Comparison of ENCODE assay signal across 23 cellular contexts in the genomic region with DNA sequence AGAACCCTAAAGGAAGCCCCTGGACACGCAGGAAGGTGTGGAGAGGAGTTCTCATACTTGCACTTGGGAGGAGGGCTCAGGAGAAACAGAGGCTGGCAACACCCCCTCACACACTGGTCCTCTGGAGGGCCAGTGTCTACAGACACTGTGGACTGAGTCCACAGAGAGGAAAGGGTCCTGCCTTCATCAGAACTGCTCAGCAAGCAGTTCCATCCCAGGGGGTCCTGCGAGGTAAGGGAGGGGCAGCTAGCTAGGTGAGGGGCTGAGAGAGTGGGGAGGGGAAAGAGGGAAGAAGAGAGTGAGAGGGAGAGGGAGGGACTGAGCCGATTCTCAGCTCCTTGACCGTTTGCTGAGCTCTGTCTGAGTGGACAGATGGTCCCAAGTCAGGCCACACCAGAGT. TPM values are rescaled to one million over a fixed set of nuclear protein-coding genes. Genes with fewer than 3 reads are reported as not detected.
A peak's percentile ranks its signal among the peaks of the same experiment; 100 is the strongest.
DNase-seq lines count a peak whose midpoint lies in the region; ATAC-seq, FAIRE-seq and TF ChIP-seq lines count a peak whose summit lies in the region.
"Had no signal": no experiment of that assay in that cellular context is flagged by ENCODE, and none has a peak within 500 bp of the region (broad histone marks: within the 10 kb centered on the region; RNA-seq: fewer than 3 reads in every experiment).

No MANE protein-coding gene starts in this region.

- no peak overlapping the region for H3K4ac ChIP-seq in mesendoderm (ENCODE audit: low read depth, low read length)

- FAIRE-seq in HTR-8/SVneo (lab: Jason Lieb, UNC) (peak; percentile 51), bronchial epithelial cell (lab: Jason Lieb, UNC) (peak; percentile 89)
- FAIRE-seq: A549, GM12891, GM18507, H54 had no signal

- H3K79me1 ChIP-seq in mesendoderm (ENCODE audit: low read length): no peaks in the 10 kb centered on the region

- H3K36me3 ChIP-seq in H7 (replicated peaks; ENCODE audit: control insufficient read depth, insufficient read depth, low read length): no peaks in the 10 kb centered on the region
- H3K36me3 ChIP-seq in bronchial epithelial cell (ENCODE audit: control insufficient read depth, insufficient read depth, low read length): no peaks in the 10 kb centered on the region
- no peaks in the 10 kb centered on the region for H3K36me3 ChIP-seq in mesendoderm (ENCODE audit: control insufficient read depth, insufficient read depth, low read length)

- DNase-seq in H7: peak; percentile 54
- no peak for DNase-seq in HTR-8/SVneo (ENCODE audit: insufficient read length, low spot score)
- DNase-seq in bronchial epithelial cell (ENCODE audit: low read depth): no peak
- DNase-seq in mesendoderm: no peak
- DNase-seq in HuH-7.5 (ENCODE audit: low spot score): no peak
- DNase-seq in activated naive CD4-positive, alpha-beta T cell treated with anti-CD3 and anti-CD28 coated beads, Interleukin-2, amount 50 U/mL, for 72 hours (ENCODE audit: low spot score in 2 of 2): no peak
- DNase-seq: 8988T; ACHN; AML-193; C1 segment of cervical spinal cord; Calu3; CD4-positive, alpha-beta memory T cell; COR-L47; DMS53; GF-D8; HCEC 1CT had no signal

- H4K5ac ChIP-seq in mesendoderm (ENCODE audit: low read length): no peak overlapping the region

- H3K27ac ChIP-seq in mesendoderm (ENCODE audit: low read depth, low read length): no peak overlapping the region
- H3K27ac ChIP-seq: A549 had no signal

- no peak overlapping the region for H3K23ac ChIP-seq in mesendoderm (ENCODE audit: low read length)

- no peak overlapping the region for H4K8ac ChIP-seq in mesendoderm (ENCODE audit: low read depth, low read length)

- no peak overlapping the region for H2BK5ac ChIP-seq in mesendoderm (ENCODE audit: low read length)

- H3K79me2 ChIP-seq in mesendoderm (ENCODE audit: control insufficient read depth, insufficient read depth, low read length): no peaks in the 10 kb centered on the region

- H3K4me1 ChIP-seq in mesendoderm (ENCODE audit: control insufficient read depth, low read depth, low read length): no peaks in the 10 kb centered on the region

- H3K27me3 ChIP-seq in H7 (ENCODE audit: control insufficient read depth, insufficient read depth, low read length): no peaks in the 10 kb centered on the region
- H3K27me3 ChIP-seq in bronchial epithelial cell (ENCODE audit: control insufficient read depth, insufficient read depth, low read length): no peaks in the 10 kb centered on the region
- no peaks in the 10 kb centered on the region for H3K27me3 ChIP-seq in mesendoderm (ENCODE audit: insufficient read depth, low read length, poor library complexity)

- ATAC-seq in activated naive CD4-positive, alpha-beta T cell treated with anti-CD3 and anti-CD28 coated beads, Interleukin-2, amount 50 U/mL, for 72 hours: no peak
- no peak for ATAC-seq in HG03342 (IDR thresholded peaks at IDR 0.05; ENCODE audit: unreplicated experiment)
- ATAC-seq: A549, GM23338 had no signal

- H3K9me3 Mint-ChIP-seq in activated naive CD4-positive, alpha-beta T cell treated with anti-CD3 and anti-CD28 coated beads, Interleukin-2, amount 50 U/mL, for 72 hours: no peaks in the 10 kb centered on the region
- H3K9me3 Mint-ChIP-seq: CD4-positive, alpha-beta memory T cell; GM23338 had no signal

- no peak overlapping the region for H2BK120ac ChIP-seq in mesendoderm (ENCODE audit: low read depth, low read length)

- no peak for TF ChIP-seq CTCF in bronchial epithelial cell (IDR thresholded peaks at IDR 0.05; ENCODE audit: insufficient read depth, low read length, severe bottlenecking)

- H3K18ac ChIP-seq in mesendoderm (ENCODE audit: low read length): no peak overlapping the region

- H3K56ac ChIP-seq in mesendoderm (ENCODE audit: low read length): peak overlapping the region; percentile 46

- no peak overlapping the region for H3K4me3 ChIP-seq in H7 (ENCODE audit: insufficient read depth, low read depth, low read length)
- no peak overlapping the region for H3K4me3 ChIP-seq in bronchial epithelial cell (ENCODE audit: low read depth, low read length)
- H3K4me3 ChIP-seq in mesendoderm (ENCODE audit: low read length): no peak overlapping the region
- H3K4me3 ChIP-seq: A549, GM23338 had no signal

- no peak overlapping the region for H2AK5ac ChIP-seq in mesendoderm (ENCODE audit: low read length)

- H3K36me3 Mint-ChIP-seq in activated naive CD4-positive, alpha-beta T cell treated with anti-CD3 and anti-CD28 coated beads, Interleukin-2, amount 50 U/mL, for 72 hours: no peaks in the 10 kb centered on the region
- H3K36me3 Mint-ChIP-seq: CD4-positive, alpha-beta memory T cell had no signal

- H2BK15ac ChIP-seq in mesendoderm (replicated peaks; ENCODE audit: low read depth): no peak overlapping the region

- WGBS in mesendoderm (ENCODE audit: extremely low coverage, insufficient coverage, low lambda C conversion rate): no CpG with 5 or more reads among the region's 4 CpGs

- no peak overlapping the region for H3K4me2 ChIP-seq in mesendoderm (ENCODE audit: low read length)
- H3K4me2 ChIP-seq: A549, GM23338 had no signal

- no peak overlapping the region for H3K27ac Mint-ChIP-seq in activated naive CD4-positive, alpha-beta T cell treated with anti-CD3 and anti-CD28 coated beads, Interleukin-2, amount 50 U/mL, for 72 hours

- no peak overlapping the region for H3K9ac ChIP-seq in mesendoderm (ENCODE audit: low read length)

RNA-seq across cellular contexts. Expression of gene MEOX1, which starts 17.7 kb away (rescaled TPM):
- total RNA-seq in H7 (2014; rRNA removed; shearing (Covaris generic)): 0.18 TPM in 1 of 2 replicates, not detected in the other
- not detected in 2 replicates for total RNA-seq in bronchial epithelial cell
- 0.04 TPM for polyA plus RNA-seq in mesendoderm (2013, experiment 1 of 2)
- polyA plus RNA-seq in mesendoderm (2013, experiment 2 of 2): 0.04 TPM
- 1 to 10 TPM in 1 of 2 donors, under 1 TPM in 1; 0.11 to 1.2 TPM for total RNA-seq in activated naive CD4-positive, alpha-beta T cell treated with anti-CD3 and anti-CD28 coated beads, Interleukin-2, amount 50 U/mL, for 72 hours
- total RNA-seq: Calu3, GM23338 had no signal
- polyA plus RNA-seq: A549, BJ, GM23338 had no signal
